Comparison of ENCODE assay signal across 16 cellular contexts in genomic region chr17:82110298-82110697, GRCh38. TPM values are rescaled to one million over a fixed set of nuclear protein-coding genes. Genes with fewer than 3 reads are reported as not detected.
DNase-seq lines count a peak whose midpoint lies in the region; ATAC-seq, FAIRE-seq and TF ChIP-seq lines count a peak whose summit lies in the region.
"Had no signal": no experiment of that assay in that cellular context is flagged by ENCODE, and none has a peak within 500 bp of the region (broad histone marks: within the 10 kb centered on the region; RNA-seq: fewer than 3 reads in every experiment).

No MANE protein-coding gene starts in this region.

- ATAC-seq in activated CD8-positive, alpha-beta memory T cell treated with anti-CD3 and anti-CD28 coated beads, Interleukin-2, amount 10 ng/mL, durations not matched to agents 7 days and 5 days = peak; percentile 22
- ATAC-seq in body of pancreas = peak; percentile 54
- ATAC-seq in pancreas = peak in 3 of 4 donors; percentile 40 to 63 (median 54)
- ATAC-seq in HG02623 (IDR thresholded peaks at IDR 0.05; ENCODE audit: unreplicated experiment) = no peak

- no peak for TF ChIP-seq POLR2A in body of pancreas (IDR thresholded peaks at IDR 0.05)

- H3K27ac ChIP-seq in body of pancreas = peak overlapping the region; percentile 6 to 72 (median 32)
- peak overlapping the region in 2 of 4 donors; percentile 7 to 19 for H3K27ac ChIP-seq in pancreas
- H3K27ac ChIP-seq: adrenal gland had no signal

- H3K4me3 ChIP-seq in body of pancreas (no peak overlapping the region), pancreas (no peak overlapping the region)
- H3K4me3 ChIP-seq: adrenal gland had no signal

- H3K4me3 Mint-ChIP-seq in activated CD8-positive, alpha-beta memory T cell treated with anti-CD3 and anti-CD28 coated beads, Interleukin-2, amount 10 ng/mL, durations not matched to agents 7 days and 5 days = no peak overlapping the region
- H3K4me3 Mint-ChIP-seq: T-helper 1 cell treated with Interleukin-12 subunit alpha and Interleukin-12 subunit beta and Interleukin-4 antibody, amounts not matched to agents 30 μg/mL and 1 μg/mL, for 36 hours had no signal

- no peaks in the 10 kb centered on the region for H3K27me3 ChIP-seq in body of pancreas
- no peaks in the 10 kb centered on the region for H3K27me3 ChIP-seq in pancreas
- H3K27me3 ChIP-seq: adrenal gland had no signal

- H3K4me1 Mint-ChIP-seq in activated CD8-positive, alpha-beta memory T cell treated with anti-CD3 and anti-CD28 coated beads, Interleukin-2, amount 10 ng/mL, durations not matched to agents 7 days and 5 days = peaks cover 25% of the 10 kb centered on the region

- H3K9me3 Mint-ChIP-seq in activated CD8-positive, alpha-beta memory T cell treated with anti-CD3 and anti-CD28 coated beads, Interleukin-2, amount 10 ng/mL, durations not matched to agents 7 days and 5 days (ENCODE audit: low read depth) = no peaks in the 10 kb centered on the region
- H3K9me3 Mint-ChIP-seq: T-helper 1 cell treated with Interleukin-12 subunit alpha and Interleukin-12 subunit beta and Interleukin-4 antibody, amounts not matched to agents 30 μg/mL and 1 μg/mL, for 36 hours had no signal

- no peaks in the 10 kb centered on the region for H3K36me3 ChIP-seq in body of pancreas (replicated peaks in 1 of 2; ENCODE audit: insufficient read depth in 1 of 2, low read depth in 2 of 2)
- H3K36me3 ChIP-seq in pancreas = no peaks in the 10 kb centered on the region

- TF ChIP-seq CTCF in body of pancreas (IDR thresholded peaks at IDR 0.05) (no peak), pancreas (IDR thresholded peaks at IDR 0.05) (no peak)

- CTCF ChIA-PET in activated CD8-positive, alpha-beta memory T cell treated with anti-CD3 and anti-CD28 coated beads, Interleukin-2, amount 10 ng/mL, durations not matched to agents 7 days and 5 days (lab: Charles Lee) = interaction anchor here (1.4 kb wide), 1 partner anchor 12 kb away, joined by 5 read pairs; no protein-coding TSS in a partner anchor

- WGBS in body of pancreas, 2 donors = 44 to 47% methylated on average over 3 of the region's 3 CpGs
- WGBS in pancreas, 2 donors = 62 to 65% methylated on average over 3 of the region's 3 CpGs

- DNase-seq in activated CD8-positive, alpha-beta memory T cell treated with anti-CD3 and anti-CD28 coated beads, Interleukin-2, amount 10 ng/mL, durations not matched to agents 7 days and 5 days = peak; percentile 43
- DNase-seq in activated CD8-positive, alpha-beta memory T cell treated with anti-CD3 and anti-CD28 coated beads, Interleukin-2, amount 50 U/mL, for 4 hours = no peak
- DNase-seq in HT-29 (ENCODE audit: low spot score) = peak; percentile 77
- DNase-seq in body of pancreas = peak in 1 of 4 donors; percentile 51
- no peak for DNase-seq in pancreas
- DNase-seq in pons (ENCODE audit: low spot score) = no peak
- no peak for DNase-seq in NCI-H2081 treated with DMSO at 0.1 percent for 48 hours (lab: John Stamatoyannopoulos, UW)
- DNase-seq: adrenal gland, dermis blood vessel endothelial cell, DMS153, IMR-90, NCI-H1417, NCI-H524, posterior cingulate gyrus had no signal

- H3K9me3 ChIP-seq in body of pancreas (no peaks in the 10 kb centered on the region), pancreas (no peaks in the 10 kb centered on the region)
- H3K9me3 ChIP-seq: adrenal gland had no signal

- intact Hi-C loops in body of pancreas (cut with DNase I) = no loop called here
- intact Hi-C loops in pancreas (cut with DNase I) = no loop called here

- no peaks in the 10 kb centered on the region for H3K36me3 Mint-ChIP-seq in activated CD8-positive, alpha-beta memory T cell treated with anti-CD3 and anti-CD28 coated beads, Interleukin-2, amount 10 ng/mL, durations not matched to agents 7 days and 5 days

- peak overlapping the region; percentile 39 for H3K27ac Mint-ChIP-seq in activated CD8-positive, alpha-beta memory T cell treated with anti-CD3 and anti-CD28 coated beads, Interleukin-2, amount 10 ng/mL, durations not matched to agents 7 days and 5 days
- H3K27ac Mint-ChIP-seq: T-helper 1 cell treated with Interleukin-12 subunit alpha and Interleukin-12 subunit beta and Interleukin-4 antibody, amounts not matched to agents 30 μg/mL and 1 μg/mL, for 36 hours had no signal

- FAIRE-seq in pancreas (lab: Jason Lieb, UNC) = no peak

- H3K27me3 Mint-ChIP-seq in activated CD8-positive, alpha-beta memory T cell treated with anti-CD3 and anti-CD28 coated beads, Interleukin-2, amount 10 ng/mL, durations not matched to agents 7 days and 5 days = no peaks in the 10 kb centered on the region

- peaks cover 24% of the 10 kb centered on the region for H3K4me1 ChIP-seq in body of pancreas
- peaks cover 0 to 6% (median 4%) of the 10 kb centered on the region in 3 donors for H3K4me1 ChIP-seq in pancreas

RNA-seq across cellular contexts. Expression of gene FASN, which starts 12.3 kb away (rescaled TPM):
- total RNA-seq in activated CD8-positive, alpha-beta memory T cell treated with anti-CD3 and anti-CD28 coated beads, Interleukin-2, amount 10 ng/mL, durations not matched to agents 7 days and 5 days = 100 to 1,000 TPM; 229 to 277 TPM
- total RNA-seq in HT-29 (2014; rRNA removed; shearing (Covaris generic)) = 477 and 592 TPM in 2 replicates
- total RNA-seq in body of pancreas (100 to 1,000 TPM in 1 of 2 donors, 10 to 100 TPM in 1; 16.3 to 388 TPM), pancreas (10 to 100 TPM; 12.4 to 69.4 (median 31.5) TPM)
- polyA plus RNA-seq in pancreas = 10 to 100 TPM; 31.8 to 50.2 TPM

RNA-seq across cellular contexts. Expression of gene DUS1L, which starts 44.7 kb away (rescaled TPM):
- total RNA-seq in activated CD8-positive, alpha-beta memory T cell treated with anti-CD3 and anti-CD28 coated beads, Interleukin-2, amount 10 ng/mL, durations not matched to agents 7 days and 5 days = 100 to 1,000 TPM; 134 to 139 TPM
- total RNA-seq in HT-29 (2014; rRNA removed; shearing (Covaris generic)) = 320 and 339 TPM in 2 replicates
- total RNA-seq in body of pancreas (100 to 1,000 TPM in 1 of 2 donors, 10 to 100 TPM in 1; 76.0 to 128 TPM), pancreas (10 to 100 TPM; 56.0 to 89.2 (median 63.7) TPM)
- polyA plus RNA-seq in pancreas = 100 to 1,000 TPM; 138 to 186 TPM

RNA-seq across cellular contexts. Expression of gene GPS1, which starts 58.6 kb away (rescaled TPM):
- 100 to 1,000 TPM in 1 of 2 experiments, 10 to 100 TPM in 1; 92.4 to 106 TPM for total RNA-seq in activated CD8-positive, alpha-beta memory T cell treated with anti-CD3 and anti-CD28 coated beads, Interleukin-2, amount 10 ng/mL, durations not matched to agents 7 days and 5 days
- total RNA-seq in HT-29 (2014; rRNA removed; shearing (Covaris generic)) = 281 and 295 TPM in 2 replicates
- total RNA-seq in body of pancreas = 10 to 100 TPM; 63.0 to 86.4 TPM
- total RNA-seq in pancreas = 10 to 100 TPM; 43.0 to 61.9 (median 49.1) TPM
- polyA plus RNA-seq in pancreas = 100 to 1,000 TPM; 142 to 149 TPM

RNA-seq across cellular contexts. Expression of gene RFNG, which starts 58.7 kb away (rescaled TPM):
- 10 to 100 TPM; 20.9 to 23.0 TPM for total RNA-seq in activated CD8-positive, alpha-beta memory T cell treated with anti-CD3 and anti-CD28 coated beads, Interleukin-2, amount 10 ng/mL, durations not matched to agents 7 days and 5 days
- total RNA-seq in HT-29 (2014; rRNA removed; shearing (Covaris generic)) = 49.5 and 52.6 TPM in 2 replicates
- total RNA-seq in body of pancreas (10 to 100 TPM; 37.9 to 43.1 TPM), pancreas (10 to 100 TPM; 18.2 to 30.8 (median 28.4) TPM)
- polyA plus RNA-seq in pancreas = 10 to 100 TPM; 57.9 to 59.1 TPM

Comparison
In these comparisons a context has a peak if more than half of its experiments do, and no peak if none do; other contexts are left out.
1. DNase-seq: peak in activated CD8-positive, alpha-beta memory T cell treated with anti-CD3 and anti-CD28 coated beads, Interleukin-2, amount 10 ng/mL, durations not matched to agents 7 days and 5 days (single experiment) and HT-29 (single experiment); none in activated CD8-positive, alpha-beta memory T cell treated with anti-CD3 and anti-CD28 coated beads, Interleukin-2, amount 50 U/mL, for 4 hours (single experiment), pancreas (0 of 6), pons (single experiment) and NCI-H2081 treated with DMSO at 0.1 percent for 48 hours (single experiment).